ENCODE assay signal across 1 cellular context in the genomic region with DNA sequence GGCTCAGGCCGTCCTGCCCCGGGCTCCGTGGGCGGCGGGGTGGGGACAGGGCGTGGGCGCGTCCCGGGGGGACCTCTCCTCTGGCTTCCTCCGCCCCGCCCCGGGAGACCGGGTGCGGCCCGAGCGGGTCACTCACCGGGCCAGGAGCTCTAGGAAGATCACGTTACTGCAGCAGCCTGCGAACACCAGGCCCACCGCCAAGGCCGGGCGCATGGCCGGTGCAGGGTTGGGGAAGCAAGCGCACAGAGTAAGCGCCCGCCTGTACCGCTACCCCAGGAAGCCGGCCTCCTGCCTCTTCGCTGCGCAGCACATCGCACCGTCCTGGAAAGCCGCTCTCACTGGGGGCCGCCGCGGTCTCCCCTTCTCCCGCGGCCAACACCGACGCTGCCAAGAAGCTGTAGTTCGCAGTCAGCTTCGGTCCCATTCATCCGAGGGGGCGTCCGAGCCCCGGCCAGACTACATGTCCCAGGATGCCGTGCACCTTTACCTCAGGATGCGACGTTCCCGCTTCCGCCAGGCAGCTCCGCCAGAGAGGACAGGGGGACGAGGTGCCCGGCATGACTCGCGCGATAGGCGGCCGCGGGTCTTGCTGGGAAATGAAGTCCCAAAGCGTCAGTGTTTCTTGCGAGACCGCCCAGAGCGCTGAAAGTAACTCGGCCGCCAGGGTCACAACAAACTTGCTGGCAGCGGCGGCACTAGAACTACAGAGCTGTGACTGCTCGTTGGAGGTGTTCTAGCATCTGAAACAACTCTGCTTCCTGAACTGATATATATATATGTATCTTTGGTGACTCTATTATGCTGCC.
TF ChIP-seq lines count a peak whose summit lies in the region.

A gene with protein sequence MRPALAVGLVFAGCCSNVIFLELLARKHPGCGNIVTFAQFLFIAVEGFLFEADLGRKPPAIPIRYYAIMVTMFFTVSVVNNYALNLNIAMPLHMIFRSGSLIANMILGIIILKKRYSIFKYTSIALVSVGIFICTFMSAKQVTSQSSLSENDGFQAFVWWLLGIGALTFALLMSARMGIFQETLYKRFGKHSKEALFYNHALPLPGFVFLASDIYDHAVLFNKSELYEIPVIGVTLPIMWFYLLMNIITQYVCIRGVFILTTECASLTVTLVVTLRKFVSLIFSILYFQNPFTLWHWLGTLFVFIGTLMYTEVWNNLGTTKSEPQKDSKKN (minus strand): TSS at position 392 of the 806 bp plus-strand sequence. CDS start 179 bp downstream, at position 213.

TF ChIP-seq in HepG2, 621 proteins besides CTCF, POLR2A, EP300 and RAD21 (continued from another document):
- TF ChIP-seq, protein P1, sequence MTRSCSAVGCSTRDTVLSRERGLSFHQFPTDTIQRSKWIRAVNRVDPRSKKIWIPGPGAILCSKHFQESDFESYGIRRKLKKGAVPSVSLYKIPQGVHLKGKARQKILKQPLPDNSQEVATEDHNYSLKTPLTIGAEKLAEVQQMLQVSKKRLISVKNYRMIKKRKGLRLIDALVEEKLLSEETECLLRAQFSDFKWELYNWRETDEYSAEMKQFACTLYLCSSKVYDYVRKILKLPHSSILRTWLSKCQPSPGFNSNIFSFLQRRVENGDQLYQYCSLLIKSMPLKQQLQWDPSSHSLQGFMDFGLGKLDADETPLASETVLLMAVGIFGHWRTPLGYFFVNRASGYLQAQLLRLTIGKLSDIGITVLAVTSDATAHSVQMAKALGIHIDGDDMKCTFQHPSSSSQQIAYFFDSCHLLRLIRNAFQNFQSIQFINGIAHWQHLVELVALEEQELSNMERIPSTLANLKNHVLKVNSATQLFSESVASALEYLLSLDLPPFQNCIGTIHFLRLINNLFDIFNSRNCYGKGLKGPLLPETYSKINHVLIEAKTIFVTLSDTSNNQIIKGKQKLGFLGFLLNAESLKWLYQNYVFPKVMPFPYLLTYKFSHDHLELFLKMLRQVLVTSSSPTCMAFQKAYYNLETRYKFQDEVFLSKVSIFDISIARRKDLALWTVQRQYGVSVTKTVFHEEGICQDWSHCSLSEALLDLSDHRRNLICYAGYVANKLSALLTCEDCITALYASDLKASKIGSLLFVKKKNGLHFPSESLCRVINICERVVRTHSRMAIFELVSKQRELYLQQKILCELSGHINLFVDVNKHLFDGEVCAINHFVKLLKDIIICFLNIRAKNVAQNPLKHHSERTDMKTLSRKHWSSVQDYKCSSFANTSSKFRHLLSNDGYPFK (CRISPR knock-in tag; IDR thresholded peaks at IDR 0.05; ENCODE audit: borderline replicate concordance): peak; percentile 78; the same call in 1 of the 2 replicates
- TF ChIP-seq RORA (CRISPR knock-in tag; IDR thresholded peaks at IDR 0.05) (no peak), ZBTB7A (CRISPR knock-in tag; IDR thresholded peaks at IDR 0.05) (no peak), ZNF205 (CRISPR knock-in tag; IDR thresholded peaks at IDR 0.05) (peak; percentile 68; the same call in 1 of the 2 replicates), ZNF235 (CRISPR knock-in tag; IDR thresholded peaks at IDR 0.05; ENCODE audit: borderline replicate concordance) (no peak), ZMYM4 (CRISPR knock-in tag; IDR thresholded peaks at IDR 0.05) (peak; percentile 82), TRIM24 (CRISPR knock-in tag; IDR thresholded peaks at IDR 0.05) (no peak), ZNF607 (CRISPR knock-in tag; IDR thresholded peaks at IDR 0.05; ENCODE audit: borderline replicate concordance) (no peak; the same call in 1 of the 2 replicates), SUZ12 (IDR thresholded peaks at IDR 0.05; ENCODE audit: low read depth, low read length) (peak; percentile 91), REPIN1 (CRISPR knock-in tag; IDR thresholded peaks at IDR 0.05; ENCODE audit: borderline replicate concordance, low read depth) (peak; percentile 57; the same call in 1 of the 2 replicates), PAX8 (CRISPR knock-in tag; IDR thresholded peaks at IDR 0.05; ENCODE audit: borderline replicate concordance) (no peak; the same call in 1 of the 2 replicates), MAFK (conservative IDR thresholded peaks at IDR 0.05 in 1 of 2, IDR thresholded peaks at IDR 0.05 in 1 of 2; ENCODE audit: low read length in 2 of 2) (no peak), MBNL3 (CRISPR knock-in tag; conservative IDR thresholded peaks at IDR 0.05) (no peak), ATF7-NPFF (CRISPR knock-in tag; IDR thresholded peaks at IDR 0.05; ENCODE audit: low read depth) (peak; percentile 1; the same call in 1 of the 2 replicates)
- TF ChIP-seq, protein P2, sequence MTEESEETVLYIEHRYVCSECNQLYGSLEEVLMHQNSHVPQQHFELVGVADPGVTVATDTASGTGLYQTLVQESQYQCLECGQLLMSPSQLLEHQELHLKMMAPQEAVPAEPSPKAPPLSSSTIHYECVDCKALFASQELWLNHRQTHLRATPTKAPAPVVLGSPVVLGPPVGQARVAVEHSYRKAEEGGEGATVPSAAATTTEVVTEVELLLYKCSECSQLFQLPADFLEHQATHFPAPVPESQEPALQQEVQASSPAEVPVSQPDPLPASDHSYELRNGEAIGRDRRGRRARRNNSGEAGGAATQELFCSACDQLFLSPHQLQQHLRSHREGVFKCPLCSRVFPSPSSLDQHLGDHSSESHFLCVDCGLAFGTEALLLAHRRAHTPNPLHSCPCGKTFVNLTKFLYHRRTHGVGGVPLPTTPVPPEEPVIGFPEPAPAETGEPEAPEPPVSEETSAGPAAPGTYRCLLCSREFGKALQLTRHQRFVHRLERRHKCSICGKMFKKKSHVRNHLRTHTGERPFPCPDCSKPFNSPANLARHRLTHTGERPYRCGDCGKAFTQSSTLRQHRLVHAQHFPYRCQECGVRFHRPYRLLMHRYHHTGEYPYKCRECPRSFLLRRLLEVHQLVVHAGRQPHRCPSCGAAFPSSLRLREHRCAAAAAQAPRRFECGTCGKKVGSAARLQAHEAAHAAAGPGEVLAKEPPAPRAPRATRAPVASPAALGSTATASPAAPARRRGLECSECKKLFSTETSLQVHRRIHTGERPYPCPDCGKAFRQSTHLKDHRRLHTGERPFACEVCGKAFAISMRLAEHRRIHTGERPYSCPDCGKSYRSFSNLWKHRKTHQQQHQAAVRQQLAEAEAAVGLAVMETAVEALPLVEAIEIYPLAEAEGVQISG (CRISPR knock-in tag; IDR thresholded peaks at IDR 0.05): peak; percentile 95
